11 cellular contexts compared by ENCODE assay signal in genomic region chr4:168879178-168879577, GRCh38.
DNase-seq lines count a peak whose midpoint lies in the region; ATAC-seq and TF ChIP-seq lines count a peak whose summit lies in the region.
"Had no signal": no experiment of that assay in that cellular context is flagged by ENCODE, and none has a peak within 500 bp of the region (broad histone marks: within the 10 kb centered on the region; RNA-seq: fewer than 3 reads in every experiment).

No MANE protein-coding gene starts in this region.

- TF ChIP-seq CTCF in CD8-positive, alpha-beta T cell (IDR thresholded peaks at IDR 0.05): no peak

- no peak overlapping the region for H3K4me3 ChIP-seq in aorta (ENCODE audit: low read length in 2 of 2)
- H3K4me3 ChIP-seq in CD8-positive, alpha-beta T cell (ENCODE audit: low read depth, low read length): no peak overlapping the region
- H3K4me3 ChIP-seq: adrenal gland had no signal

- peak overlapping the region; percentile 87 for H3K4me3 Mint-ChIP-seq in activated naive CD8-positive, alpha-beta T cell
- no peak overlapping the region for H3K4me3 Mint-ChIP-seq in activated naive CD8-positive, alpha-beta T cell treated with anti-CD3 and anti-CD28 coated beads, Interleukin-2, amount 50 U/mL, for 24 hours
- no peak overlapping the region for H3K4me3 Mint-ChIP-seq in CD8-positive, alpha-beta T cell

- peaks cover 0 to 7% of the 10 kb centered on the region in 2 donors for H3K36me3 ChIP-seq in aorta (ENCODE audit: control insufficient read depth in 1 of 2, insufficient read depth in 2 of 2, low read length in 1 of 2)
- no peaks in the 10 kb centered on the region for H3K36me3 ChIP-seq in CD8-positive, alpha-beta T cell (ENCODE audit: insufficient read depth, low read length)
- H3K36me3 ChIP-seq: adrenal gland had no signal

- intact Hi-C loops in aorta (cut with DNase I): loop anchor here in 1 of 2 donors (5.0 kb wide), 1 partner anchor 47 kb away; no protein-coding TSS in a partner anchor
- intact Hi-C loops in CD8-positive, alpha-beta T cell (cut with DNase I, micrococcal nuclease): no loop called here

- no peak for ATAC-seq in activated naive CD8-positive, alpha-beta T cell treated with anti-CD3 and anti-CD28 coated beads, Interleukin-2, amount 50 U/mL, for 24 hours
- no peak for ATAC-seq in aorta (ENCODE audit: low FRiP score)
- ATAC-seq in GM21825 (IDR thresholded peaks at IDR 0.05; ENCODE audit: unreplicated experiment): no peak
- ATAC-seq in CD8-positive, alpha-beta T cell: no peak

- H3K9me3 ChIP-seq in aorta (ENCODE audit: control insufficient read depth, low read length): no peaks in the 10 kb centered on the region
- no peaks in the 10 kb centered on the region for H3K9me3 ChIP-seq in CD8-positive, alpha-beta T cell (ENCODE audit: low read length)
- H3K9me3 ChIP-seq: adrenal gland had no signal

- H3K27me3 Mint-ChIP-seq in activated naive CD8-positive, alpha-beta T cell: peaks cover 44% of the 10 kb centered on the region
- H3K27me3 Mint-ChIP-seq in activated naive CD8-positive, alpha-beta T cell treated with anti-CD3 and anti-CD28 coated beads, Interleukin-2, amount 50 U/mL, for 24 hours: peaks cover 56% of the 10 kb centered on the region
- peaks cover 60% of the 10 kb centered on the region for H3K27me3 Mint-ChIP-seq in CD8-positive, alpha-beta T cell (ENCODE audit: low read depth)

- H3K4me1 Mint-ChIP-seq in activated naive CD8-positive, alpha-beta T cell (ENCODE audit: low read depth): peaks cover 3% of the 10 kb centered on the region
- peaks cover 9% of the 10 kb centered on the region for H3K4me1 Mint-ChIP-seq in activated naive CD8-positive, alpha-beta T cell treated with anti-CD3 and anti-CD28 coated beads, Interleukin-2, amount 50 U/mL, for 24 hours
- H3K4me1 Mint-ChIP-seq in CD8-positive, alpha-beta T cell (ENCODE audit: low read depth): peaks cover 8% of the 10 kb centered on the region

- DNase-seq in activated naive CD8-positive, alpha-beta T cell treated with anti-CD3 and anti-CD28 coated beads, Interleukin-2, amount 50 U/mL, for 24 hours: no peak
- DNase-seq in MV-4-11 (lab: John Stamatoyannopoulos, UW) (peak; percentile 61), kidney glomerular epithelial cell (lab: John Stamatoyannopoulos, UW) (peak; percentile 17), aorta (no peak), NCI-H345 treated with DMSO at 0.1 percent for 48 hours (lab: John Stamatoyannopoulos, UW; ENCODE audit: unreplicated experiment) (no peak)
- DNase-seq in CD8-positive, alpha-beta T cell: no peak
- DNase-seq: adrenal gland, foreskin fibroblast, NCI-H345 had no signal

- no peaks in the 10 kb centered on the region for H3K27me3 ChIP-seq in aorta (ENCODE audit: control insufficient read depth in 1 of 2, insufficient read depth in 2 of 2, low read length in 1 of 2)
- peaks cover 11% of the 10 kb centered on the region for H3K27me3 ChIP-seq in CD8-positive, alpha-beta T cell (ENCODE audit: insufficient read depth, low read length)
- H3K27me3 ChIP-seq: adrenal gland had no signal

- no peaks in the 10 kb centered on the region for H3K9me3 Mint-ChIP-seq in activated naive CD8-positive, alpha-beta T cell (ENCODE audit: low read depth)
- no peaks in the 10 kb centered on the region for H3K9me3 Mint-ChIP-seq in activated naive CD8-positive, alpha-beta T cell treated with anti-CD3 and anti-CD28 coated beads, Interleukin-2, amount 50 U/mL, for 24 hours
- no peaks in the 10 kb centered on the region for H3K9me3 Mint-ChIP-seq in CD8-positive, alpha-beta T cell

- H3K36me3 Mint-ChIP-seq in activated naive CD8-positive, alpha-beta T cell: no peaks in the 10 kb centered on the region
- no peaks in the 10 kb centered on the region for H3K36me3 Mint-ChIP-seq in activated naive CD8-positive, alpha-beta T cell treated with anti-CD3 and anti-CD28 coated beads, Interleukin-2, amount 50 U/mL, for 24 hours (ENCODE audit: low read depth)
- no peaks in the 10 kb centered on the region for H3K36me3 Mint-ChIP-seq in CD8-positive, alpha-beta T cell

- peak overlapping the region; percentile 60 to 70 for H3K27ac ChIP-seq in aorta (ENCODE audit: low read depth in 1 of 2, low read length in 2 of 2)
- no peak overlapping the region for H3K27ac ChIP-seq in CD8-positive, alpha-beta T cell (ENCODE audit: low read depth, low read length)

- peaks cover 5 to 12% of the 10 kb centered on the region in 2 donors for H3K4me1 ChIP-seq in aorta (ENCODE audit: control insufficient read depth in 1 of 2, insufficient read depth in 2 of 2, low read length in 2 of 2)
- H3K4me1 ChIP-seq in CD8-positive, alpha-beta T cell (ENCODE audit: insufficient read depth, low read length): no peaks in the 10 kb centered on the region

- POLR2A ChIA-PET in CD8-positive, alpha-beta T cell (lab: Charles Lee): interaction anchor here (0.6 kb wide), 1 partner anchor 13 kb away, joined by 3 read pairs; no protein-coding TSS in a partner anchor

- H3K27ac Mint-ChIP-seq in activated naive CD8-positive, alpha-beta T cell: no peak overlapping the region
- no peak overlapping the region for H3K27ac Mint-ChIP-seq in activated naive CD8-positive, alpha-beta T cell treated with anti-CD3 and anti-CD28 coated beads, Interleukin-2, amount 50 U/mL, for 24 hours
- H3K27ac Mint-ChIP-seq in CD8-positive, alpha-beta T cell: no peak overlapping the region

- CTCF ChIA-PET in CD8-positive, alpha-beta T cell (lab: Charles Lee): no interaction called here

Comparison
In these comparisons a context has a peak if more than half of its experiments do, and no peak if none do; other contexts are left out.
1. DNase-seq: peak in MV-4-11 (single experiment) and kidney glomerular epithelial cell (single experiment); none in activated naive CD8-positive, alpha-beta T cell treated with anti-CD3 and anti-CD28 coated beads, Interleukin-2, amount 50 U/mL, for 24 hours (single experiment), aorta (0 of 2), CD8-positive, alpha-beta T cell (0 of 7) and NCI-H345 treated with DMSO at 0.1 percent for 48 hours (single experiment).